In genomic region chr12:111412007-111412829, GRCh38 we compare ENCODE assay signal across 8 cellular contexts. TPM values are rescaled to one million over a fixed set of nuclear protein-coding genes. Genes with fewer than 3 reads are reported as not detected.
DNase-seq lines count a peak whose midpoint lies in the region; FAIRE-seq and TF ChIP-seq lines count a peak whose summit lies in the region.

No MANE protein-coding gene starts in this region.

- H3K27ac ChIP-seq in kidney (ENCODE audit: low read depth in 2 of 2, low read length in 2 of 2) (peak overlapping the region; percentile 65 to 67), small intestine (ENCODE audit: low read depth in 1 of 2, low read length in 1 of 2) (peak overlapping the region in 1 of 2 donors; percentile 62)

- 57 to 74% (median 67%) methylated on average over 15 of the region's 15 CpGs for WGBS in small intestine, 3 donors

- peaks cover 76% of the 10 kb centered on the region for H3K4me1 Mint-ChIP-seq in activated naive CD4-positive, alpha-beta T cell treated with anti-CD3 and anti-CD28 coated beads, Interleukin-2, amount 50 U/mL, for 24 hours
- H3K4me1 Mint-ChIP-seq in type B pancreatic cell (ENCODE audit: unreplicated experiment), result peaks cover 23% of the 10 kb centered on the region

- H3K27me3 ChIP-seq in adipocyte (replicated peaks; ENCODE audit: control insufficient read depth, insufficient read depth, low read length) (no peaks in the 10 kb centered on the region), small intestine (ENCODE audit: control insufficient read depth in 2 of 2, insufficient read depth in 2 of 2, low read length in 2 of 2) (no peaks in the 10 kb centered on the region)

- no peak for DNase-seq in activated naive CD4-positive, alpha-beta T cell (lab: John Stamatoyannopoulos, UW)
- DNase-seq in adipocyte (ENCODE audit: low read depth) (no peak), kidney (peak; percentile 84), type B pancreatic cell (ENCODE audit: extremely low spot score, unreplicated experiment) (no peak), NOMO-1 treated with dmso at 0.1 percent for 144 hours (lab: John Stamatoyannopoulos, UW; ENCODE audit: unreplicated experiment) (no peak), small intestine (no peak)
- no peak for DNase-seq in stimulated activated CD4-positive, alpha-beta T cell treated with anti-CD3 and anti-CD28 coated beads, Interleukin-1b, Interleukin-23, amount 100 ng/mL, for 48 hours

- no peaks in the 10 kb centered on the region for H3K9me3 Mint-ChIP-seq in activated naive CD4-positive, alpha-beta T cell treated with anti-CD3 and anti-CD28 coated beads, Interleukin-2, amount 50 U/mL, for 24 hours
- H3K9me3 Mint-ChIP-seq in type B pancreatic cell, result no peaks in the 10 kb centered on the region

- no peak overlapping the region for H3K4me3 ChIP-seq in adipocyte (ENCODE audit: low read length)
- no peak overlapping the region for H3K4me3 ChIP-seq in kidney (ENCODE audit: low read length in 2 of 2)
- H3K4me3 ChIP-seq in small intestine (ENCODE audit: low read depth in 1 of 2, low read length in 2 of 2), result no peak overlapping the region

- H3K9me3 ChIP-seq in adipocyte (ENCODE audit: control insufficient read depth, low read length) (no peaks in the 10 kb centered on the region), kidney (ENCODE audit: control insufficient read depth in 1 of 2, low read length in 2 of 2) (no peaks in the 10 kb centered on the region), small intestine (ENCODE audit: control insufficient read depth, low read depth) (no peaks in the 10 kb centered on the region)

- peak overlapping the region; percentile 98 for H3K27ac Mint-ChIP-seq in activated naive CD4-positive, alpha-beta T cell treated with anti-CD3 and anti-CD28 coated beads, Interleukin-2, amount 50 U/mL, for 24 hours
- H3K27ac Mint-ChIP-seq in type B pancreatic cell, result peak overlapping the region; percentile 26

- FAIRE-seq in kidney (lab: Jason Lieb, UNC), result no peak
- no peak for FAIRE-seq in small intestine (lab: Jason Lieb, UNC)

- no peaks in the 10 kb centered on the region for H3K27me3 Mint-ChIP-seq in activated naive CD4-positive, alpha-beta T cell treated with anti-CD3 and anti-CD28 coated beads, Interleukin-2, amount 50 U/mL, for 24 hours
- peaks cover 13% of the 10 kb centered on the region for H3K27me3 Mint-ChIP-seq in type B pancreatic cell

- H3K4me1 ChIP-seq in adipocyte (ENCODE audit: control insufficient read depth, insufficient read depth, low read length) (peaks cover 67% of the 10 kb centered on the region), kidney (ENCODE audit: control insufficient read depth in 1 of 2, insufficient read depth in 1 of 2, low read depth in 1 of 2, low read length in 2 of 2) (peaks cover 4 to 42% of the 10 kb centered on the region in 2 donors), small intestine (ENCODE audit: control insufficient read depth in 2 of 2, insufficient read depth in 1 of 2, low read depth in 1 of 2, low read length in 1 of 2) (peaks cover 0 to 12% of the 10 kb centered on the region in 2 donors)

- H3K4me3 Mint-ChIP-seq in activated naive CD4-positive, alpha-beta T cell treated with anti-CD3 and anti-CD28 coated beads, Interleukin-2, amount 50 U/mL, for 24 hours, result peak overlapping the region; percentile 82
- peak overlapping the region; percentile 41 for H3K4me3 Mint-ChIP-seq in type B pancreatic cell

- TF ChIP-seq CTCF in kidney (IDR thresholded peaks at IDR 0.05; ENCODE audit: borderline replicate concordance, extremely low read depth, insufficient read depth), result no peak
- TF ChIP-seq CTCF in type B pancreatic cell (conservative IDR thresholded peaks at IDR 0.05), result no peak

- H3K9ac ChIP-seq in adipocyte (ENCODE audit: low read length), result peak overlapping the region; percentile 15
- peak overlapping the region in 1 of 2 donors; percentile 12 for H3K9ac ChIP-seq in kidney (ENCODE audit: low read length in 2 of 2)

- intact Hi-C loops in kidney (cut with DNase I), result no loop called here

- H3K36me3 ChIP-seq in adipocyte (ENCODE audit: control insufficient read depth, insufficient read depth, low read length, severe bottlenecking) (peaks cover 4% of the 10 kb centered on the region), kidney (ENCODE audit: control insufficient read depth in 1 of 2, insufficient read depth in 2 of 2, low read length in 2 of 2) (no peaks in the 10 kb centered on the region), small intestine (ENCODE audit: control insufficient read depth in 2 of 2, insufficient read depth in 2 of 2, low read length in 2 of 2) (no peaks in the 10 kb centered on the region)

- H3K36me3 Mint-ChIP-seq in activated naive CD4-positive, alpha-beta T cell treated with anti-CD3 and anti-CD28 coated beads, Interleukin-2, amount 50 U/mL, for 24 hours, result peaks cover 6% of the 10 kb centered on the region
- H3K36me3 Mint-ChIP-seq in type B pancreatic cell, result no peaks in the 10 kb centered on the region

RNA-seq across cellular contexts. Expression of gene SH2B3, which starts 6.5 kb away (rescaled TPM):
- total RNA-seq in kidney, result 35.0 TPM
- polyA plus RNA-seq in kidney (ENCODE audit: insufficient read depth, low read depth, low replicate concordance), result 7.3 TPM
- 2.4 and 5.2 TPM in 2 replicates for total RNA-seq in type B pancreatic cell (ENCODE audit: low replicate concordance)
- 10 to 100 TPM in 1 of 3 donors, 1 to 10 TPM in 1, under 1 TPM in 1; 0.67 to 14.9 (median 4.6) TPM for polyA plus RNA-seq in small intestine

RNA-seq across cellular contexts. Expression of gene PHETA1, which starts 43.3 kb away (rescaled TPM):
- 19.0 TPM for total RNA-seq in kidney
- 6.3 TPM for polyA plus RNA-seq in kidney (ENCODE audit: insufficient read depth, low read depth, low replicate concordance)
- 25.5 and 27.4 TPM in 2 replicates for total RNA-seq in type B pancreatic cell (ENCODE audit: low replicate concordance)
- 10 to 100 TPM; 37.3 to 47.2 (median 44.9) TPM for polyA plus RNA-seq in small intestine
